In genomic region chrX:130560558-130560957, GRCh38 we compare ENCODE assay signal across 24 cellular contexts.
"Had no signal": no experiment of that assay in that cellular context is flagged by ENCODE, and none has a peak within 500 bp of the region (broad histone marks: within the 10 kb centered on the region; RNA-seq: fewer than 3 reads in every experiment).

No MANE protein-coding gene starts in this region.

- H3K27ac Mint-ChIP-seq: activated CD4-positive, alpha-beta T cell treated with anti-CD3 and anti-CD28 coated beads, Interleukin-2, amount 10 ng/mL, durations not matched to agents 7 days and 5 days; activated CD8-positive, alpha-beta memory T cell treated with anti-CD3 and anti-CD28 coated beads, Interleukin-2, amount 10 ng/mL, durations not matched to agents 7 days and 5 days; activated CD8-positive, alpha-beta T cell treated with anti-CD3 and anti-CD28 coated beads for 36 hours; activated naive CD4-positive, alpha-beta T cell treated with anti-CD3 and anti-CD28 coated beads, Interleukin-2, amount 10 ng/mL, durations not matched to agents 7 days and 5 days; brain; dendritic cell treated with granulocyte-macrophage colony-stimulating factor and Interleukin-4, amounts not matched to agents 40 ng/mL and 50 ng/mL, for 4 days; natural killer cell treated with Interleukin-12 subunit alpha and Interleukin-12 subunit beta and Interleukin-15 and Interleukin-18, amount 100 ng/mL, for 72 hours had no signal

- H3K4me3 Mint-ChIP-seq: activated CD4-positive, alpha-beta T cell treated with anti-CD3 and anti-CD28 coated beads, Interleukin-2, amount 10 ng/mL, durations not matched to agents 7 days and 5 days; activated CD8-positive, alpha-beta memory T cell treated with anti-CD3 and anti-CD28 coated beads, Interleukin-2, amount 10 ng/mL, durations not matched to agents 7 days and 5 days; activated CD8-positive, alpha-beta T cell treated with anti-CD3 and anti-CD28 coated beads for 36 hours; activated naive CD4-positive, alpha-beta T cell treated with anti-CD3 and anti-CD28 coated beads, Interleukin-2, amount 10 ng/mL, durations not matched to agents 7 days and 5 days; brain; dendritic cell treated with granulocyte-macrophage colony-stimulating factor and Interleukin-4, amounts not matched to agents 40 ng/mL and 50 ng/mL, for 4 days; natural killer cell treated with Interleukin-12 subunit alpha and Interleukin-12 subunit beta and Interleukin-15 and Interleukin-18, amount 100 ng/mL, for 72 hours had no signal

- H3K4me3 ChIP-seq: spleen, upper lobe of left lung had no signal

- H3K27ac ChIP-seq: parathyroid adenoma, spleen, upper lobe of left lung had no signal

- H3K36me3 ChIP-seq: spleen, upper lobe of left lung had no signal

- H3K27me3 ChIP-seq: spleen, upper lobe of left lung had no signal

- H3K4me1 Mint-ChIP-seq: activated CD4-positive, alpha-beta T cell treated with anti-CD3 and anti-CD28 coated beads, Interleukin-2, amount 10 ng/mL, durations not matched to agents 7 days and 5 days; activated CD8-positive, alpha-beta memory T cell treated with anti-CD3 and anti-CD28 coated beads, Interleukin-2, amount 10 ng/mL, durations not matched to agents 7 days and 5 days; activated naive CD4-positive, alpha-beta T cell treated with anti-CD3 and anti-CD28 coated beads, Interleukin-2, amount 10 ng/mL, durations not matched to agents 7 days and 5 days; brain had no signal

- DNase-seq: activated CD4-positive, alpha-beta T cell treated with anti-CD3 and anti-CD28 coated beads, Interleukin-2, amount 10 ng/mL, durations not matched to agents 7 days and 5 days; activated CD8-positive, alpha-beta memory T cell treated with anti-CD3 and anti-CD28 coated beads, Interleukin-2, amount 10 ng/mL, durations not matched to agents 7 days and 5 days; activated CD8-positive, alpha-beta T cell treated with anti-CD3 and anti-CD28 coated beads for 36 hours; activated effector memory CD4-positive, alpha-beta T cell treated with anti-CD3 and anti-CD28 coated beads, Interleukin-2, amount 50 U/mL, for 16 hours; activated naive CD4-positive, alpha-beta T cell treated with anti-CD3 and anti-CD28 coated beads, Interleukin-2, amount 10 ng/mL, durations not matched to agents 7 days and 5 days; activated T-cell treated with anti-CD3 and anti-CD28 coated beads for 4 hours; caudate nucleus; effector CD4-positive, alpha-beta T cell; hippocampal formation; kidney glomerular epithelial cell; left ventricle myocardium superior; mammary epithelial cell; midbrain; nucleus accumbens; retina; spleen; stimulated activated CD4-positive, alpha-beta T cell treated with anti-CD3 and anti-CD28 coated beads, Interleukin-4, amount 100 ng/mL, for 1 hour; stimulated activated naive CD4-positive, alpha-beta T cell; T-helper 2 cell had no signal

- H3K9me3 ChIP-seq: spleen, upper lobe of left lung had no signal

- H3K36me3 Mint-ChIP-seq: activated CD8-positive, alpha-beta memory T cell treated with anti-CD3 and anti-CD28 coated beads, Interleukin-2, amount 10 ng/mL, durations not matched to agents 7 days and 5 days; activated naive CD4-positive, alpha-beta T cell treated with anti-CD3 and anti-CD28 coated beads, Interleukin-2, amount 10 ng/mL, durations not matched to agents 7 days and 5 days; brain; natural killer cell treated with Interleukin-12 subunit alpha and Interleukin-12 subunit beta and Interleukin-15 and Interleukin-18, amount 100 ng/mL, for 72 hours had no signal

- H3K4me1 ChIP-seq: parathyroid adenoma, spleen, upper lobe of left lung had no signal

- ATAC-seq: activated CD8-positive, alpha-beta memory T cell treated with anti-CD3 and anti-CD28 coated beads, Interleukin-2, amount 10 ng/mL, durations not matched to agents 7 days and 5 days; activated CD8-positive, alpha-beta T cell treated with anti-CD3 and anti-CD28 coated beads for 36 hours; left ventricle myocardium superior; natural killer cell treated with Interleukin-12 subunit alpha and Interleukin-12 subunit beta and Interleukin-15 and Interleukin-18, amount 100 ng/mL, for 72 hours had no signal

- H3K27me3 Mint-ChIP-seq: activated naive CD4-positive, alpha-beta T cell treated with anti-CD3 and anti-CD28 coated beads, Interleukin-2, amount 10 ng/mL, durations not matched to agents 7 days and 5 days; dendritic cell treated with granulocyte-macrophage colony-stimulating factor and Interleukin-4, amounts not matched to agents 40 ng/mL and 50 ng/mL, for 4 days had no signal

- H3K9me3 Mint-ChIP-seq: activated CD4-positive, alpha-beta T cell treated with anti-CD3 and anti-CD28 coated beads, Interleukin-2, amount 10 ng/mL, durations not matched to agents 7 days and 5 days; activated CD8-positive, alpha-beta T cell treated with anti-CD3 and anti-CD28 coated beads for 36 hours; activated naive CD4-positive, alpha-beta T cell treated with anti-CD3 and anti-CD28 coated beads, Interleukin-2, amount 10 ng/mL, durations not matched to agents 7 days and 5 days; dendritic cell treated with granulocyte-macrophage colony-stimulating factor and Interleukin-4, amounts not matched to agents 40 ng/mL and 50 ng/mL, for 4 days; natural killer cell treated with Interleukin-12 subunit alpha and Interleukin-12 subunit beta and Interleukin-15 and Interleukin-18, amount 100 ng/mL, for 72 hours had no signal
